ENCODE assay signal across 6 cellular contexts in genomic region chr2:74441111-74441689, GRCh38. TPM values are rescaled to one million over a fixed set of nuclear protein-coding genes. Genes with fewer than 3 reads are reported as not detected.
DNase-seq lines count a peak whose midpoint lies in the region; ATAC-seq and TF ChIP-seq lines count a peak whose summit lies in the region.

No MANE protein-coding gene starts in this region.

- H3K27me3 Mint-ChIP-seq in endothelial cell (ENCODE audit: unreplicated experiment): peaks cover 20% of the 10 kb centered on the region

- H3K9me3 ChIP-seq in MM.1S (replicated peaks; ENCODE audit: insufficient read depth, low read length): no peaks in the 10 kb centered on the region
- no peaks in the 10 kb centered on the region for H3K9me3 ChIP-seq in skeletal muscle satellite cell (replicated peaks; ENCODE audit: low read length)

- no peaks in the 10 kb centered on the region for H4K20me1 ChIP-seq in MM.1S (ENCODE audit: insufficient read depth, low read length)

- DNase-seq in MM.1S (no peak), endothelial cell (ENCODE audit: low spot score) (peak; percentile 26), iPS-NIHi11 (ENCODE audit: low spot score) (no peak), NCI-H2227 treated with DMSO at 0.1 percent for 48 hours (lab: John Stamatoyannopoulos, UW) (no peak)

- H3K27ac ChIP-seq in MM.1S (ENCODE audit: low read length): no peak overlapping the region

- H3K4me3 Mint-ChIP-seq in endothelial cell (ENCODE audit: unreplicated experiment): peak overlapping the region; percentile 92

- peak overlapping the region; percentile 98 for H2AFZ ChIP-seq in MM.1S (ENCODE audit: low read length)

- no peaks in the 10 kb centered on the region for H3K79me2 ChIP-seq in MM.1S (ENCODE audit: low read length)

- H3K9ac ChIP-seq in MM.1S (ENCODE audit: low read length) (no peak overlapping the region), skeletal muscle satellite cell (ENCODE audit: low read depth, low read length) (peak overlapping the region; percentile 84)

- no peaks in the 10 kb centered on the region for H3K9me2 ChIP-seq in MM.1S (replicated peaks; ENCODE audit: insufficient read depth, low read length)

- H3K27ac Mint-ChIP-seq in endothelial cell (ENCODE audit: unreplicated experiment): peak overlapping the region; percentile 52

- H3K4me1 ChIP-seq in MM.1S (ENCODE audit: low read length): peaks cover 5% of the 10 kb centered on the region
- H3K4me1 ChIP-seq in skeletal muscle satellite cell (ENCODE audit: control insufficient read depth, insufficient read depth, low read length): peaks cover 59% of the 10 kb centered on the region

- H3K9me3 Mint-ChIP-seq in endothelial cell (ENCODE audit: unreplicated experiment): no peaks in the 10 kb centered on the region

- no peaks in the 10 kb centered on the region for H3F3A ChIP-seq in MM.1S (ENCODE audit: insufficient read depth, low read length)

- TF ChIP-seq CTCF in MM.1S (IDR thresholded peaks at IDR 0.05; ENCODE audit: low read length): no peak
- TF ChIP-seq CTCF in endothelial cell (IDR thresholded peaks at IDR 0.05; ENCODE audit: unreplicated experiment): no peak

- H3K4me1 Mint-ChIP-seq in endothelial cell (ENCODE audit: unreplicated experiment): peaks cover 44% of the 10 kb centered on the region

- peaks cover 14% of the 10 kb centered on the region for H3K36me3 Mint-ChIP-seq in endothelial cell (ENCODE audit: low read depth, unreplicated experiment)

- H3K36me3 ChIP-seq in MM.1S (replicated peaks; ENCODE audit: insufficient read depth, low read length) (no peaks in the 10 kb centered on the region), skeletal muscle satellite cell (ENCODE audit: insufficient read depth, low read length) (no peaks in the 10 kb centered on the region)

- H3K4me2 ChIP-seq in MM.1S (ENCODE audit: low read depth, low read length): peak overlapping the region; percentile 85
- peak overlapping the region; percentile 97 for H3K4me2 ChIP-seq in skeletal muscle satellite cell (ENCODE audit: low read length)

- peak overlapping the region; percentile 40; the same call in 1 of the 2 replicates for H3K4me3 ChIP-seq in MM.1S (ENCODE audit: low read length)
- peak overlapping the region; percentile 74 for H3K4me3 ChIP-seq in skeletal muscle satellite cell (ENCODE audit: low read length)

- ATAC-seq in GM18502 (IDR thresholded peaks at IDR 0.05; ENCODE audit: poor library complexity, unreplicated experiment): no peak

- peaks cover 31% of the 10 kb centered on the region for H3K27me3 ChIP-seq in MM.1S (replicated peaks; ENCODE audit: insufficient read depth, low read length)
- peaks cover 19% of the 10 kb centered on the region for H3K27me3 ChIP-seq in skeletal muscle satellite cell (ENCODE audit: control insufficient read depth, insufficient read depth, low read length)

RNA-seq across cellular contexts. Expression of gene RTKN, which starts 0.5 kb away (rescaled TPM):
- 65.4 TPM for total RNA-seq in endothelial cell (ENCODE audit: unreplicated experiment)
- total RNA-seq in skeletal muscle satellite cell (2012; rRNA removed): 6.8 and 7.6 TPM in 2 replicates

RNA-seq across cellular contexts. Expression of gene INO80B, which starts 13.7 kb away (rescaled TPM):
- 22.1 TPM for total RNA-seq in endothelial cell (ENCODE audit: unreplicated experiment)
- total RNA-seq in skeletal muscle satellite cell (2012; rRNA removed): 8.1 and 13.8 TPM in 2 replicates

RNA-seq across cellular contexts. Expression of gene WBP1, which starts 17.0 kb away (rescaled TPM):
- total RNA-seq in endothelial cell (ENCODE audit: unreplicated experiment): 76.8 TPM
- total RNA-seq in skeletal muscle satellite cell (2012; rRNA removed): 17.0 and 18.6 TPM in 2 replicates

RNA-seq across cellular contexts. Expression of gene WDR54, which starts 19.7 kb away (rescaled TPM):
- 34.1 TPM for total RNA-seq in endothelial cell (ENCODE audit: unreplicated experiment)
- total RNA-seq in skeletal muscle satellite cell (2012; rRNA removed): 55.8 and 62.0 TPM in 2 replicates

RNA-seq across cellular contexts. Expression of gene C2orf81, which starts 19.8 kb away (rescaled TPM):
- total RNA-seq in endothelial cell (ENCODE audit: unreplicated experiment): 5.0 TPM
- 1.3 TPM in 2 replicates for total RNA-seq in skeletal muscle satellite cell (2012; rRNA removed)
